ENCODE assay signal across 9 cellular contexts in the genomic region with DNA sequence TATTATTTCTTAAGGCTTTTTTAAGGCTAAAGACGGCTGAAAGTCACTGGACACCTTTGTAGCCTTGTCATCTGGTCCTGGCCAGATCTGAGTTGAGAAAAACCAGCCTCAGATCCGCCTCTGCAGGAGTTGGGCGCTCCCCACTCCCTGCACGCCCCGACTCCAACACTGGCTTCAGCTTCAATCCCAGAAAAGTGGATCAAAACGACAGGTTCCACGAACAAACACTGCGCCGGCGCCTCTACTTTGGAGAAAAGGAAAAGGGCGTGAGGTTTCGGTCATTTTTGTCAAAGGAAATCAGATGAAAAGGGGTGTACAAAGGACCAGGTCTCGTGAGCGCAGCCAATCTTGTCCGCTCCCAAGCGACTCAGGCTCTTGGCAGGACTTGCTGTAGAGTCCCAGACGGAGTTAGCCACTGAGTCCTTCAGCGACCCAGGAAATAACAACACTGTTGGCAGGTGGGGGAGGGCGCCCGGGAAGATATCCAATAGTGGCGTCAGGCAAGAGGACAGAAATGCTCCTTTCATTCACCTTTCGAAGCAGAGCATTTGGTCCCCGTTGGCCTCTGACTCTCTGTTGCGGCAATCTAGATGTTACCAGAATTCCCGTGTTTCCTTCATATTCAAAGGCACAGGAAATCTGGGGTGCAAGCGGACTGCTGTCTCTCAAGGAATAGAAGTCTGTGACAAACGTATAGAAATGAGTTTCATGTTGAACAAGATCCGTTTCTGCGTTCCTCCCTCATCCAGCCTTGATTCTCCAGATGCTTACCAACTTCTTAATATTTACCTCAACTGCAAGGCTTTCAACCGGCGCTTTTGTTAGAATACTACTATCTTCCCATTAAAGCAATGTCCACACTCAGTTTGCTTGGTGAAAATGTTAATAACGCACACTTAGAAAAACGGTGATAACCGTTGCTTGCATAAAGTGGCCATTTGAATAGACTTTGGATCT. TPM values are rescaled to one million over a fixed set of nuclear protein-coding genes. Genes with fewer than 3 reads are reported as not detected.
DNase-seq lines count a peak whose midpoint lies in the region; ATAC-seq and TF ChIP-seq lines count a peak whose summit lies in the region.
"Had no signal": no experiment of that assay in that cellular context is flagged by ENCODE, and none has a peak within 500 bp of the region (broad histone marks: within the 10 kb centered on the region; RNA-seq: fewer than 3 reads in every experiment).

No MANE protein-coding gene starts in this region.

- no peak overlapping the region for H3K9ac ChIP-seq in HUES48 (ENCODE audit: low read depth, low read length)
- H3K9ac ChIP-seq in iPS-15b (ENCODE audit: low read depth, low read length) = no peak overlapping the region

- peaks cover 5 to 9% of the 10 kb centered on the region in 2 donors for H3K36me3 Mint-ChIP-seq in activated naive CD4-positive, alpha-beta T cell treated with anti-CD3 and anti-CD28 coated beads, Interleukin-2, amount 50 U/mL, for 72 hours

- WGBS in tibial nerve, 2 donors = 12 to 18% methylated on average over 34 of the region's 34 CpGs

- H3K9me3 ChIP-seq in HUES48 (ENCODE audit: control insufficient read depth, insufficient read depth, low read length) = no peaks in the 10 kb centered on the region
- H3K9me3 ChIP-seq in ascending aorta = no peaks in the 10 kb centered on the region
- H3K9me3 ChIP-seq in iPS-15b (ENCODE audit: control insufficient read depth, insufficient read depth, low read length) = no peaks in the 10 kb centered on the region
- peaks cover 0 to 11% (median 0%) of the 10 kb centered on the region in 4 donors for H3K9me3 ChIP-seq in tibial nerve

- H3K27ac ChIP-seq in HUES48 (ENCODE audit: low read depth, low read length) = no peak overlapping the region
- H3K27ac ChIP-seq in ascending aorta = no peak overlapping the region
- H3K27ac ChIP-seq in tibial nerve = no peak overlapping the region

- TF ChIP-seq EP300 in tibial nerve (IDR thresholded peaks at IDR 0.05) = no peak

- no peaks in the 10 kb centered on the region for H3K9me3 Mint-ChIP-seq in activated naive CD4-positive, alpha-beta T cell treated with anti-CD3 and anti-CD28 coated beads, Interleukin-2, amount 50 U/mL, for 72 hours

- H3K4me1 ChIP-seq in HUES48 (ENCODE audit: control insufficient read depth, insufficient read depth, low read length) = peaks cover 7% of the 10 kb centered on the region
- H3K4me1 ChIP-seq in ascending aorta = peaks cover 9 to 20% of the 10 kb centered on the region in 2 donors
- H3K4me1 ChIP-seq in iPS-15b (ENCODE audit: control insufficient read depth, insufficient read depth, low read length) = no peaks in the 10 kb centered on the region
- peaks cover 0 to 31% (median 25%) of the 10 kb centered on the region in 4 donors for H3K4me1 ChIP-seq in tibial nerve

- H3K27me3 ChIP-seq in HUES48 (ENCODE audit: control insufficient read depth, insufficient read depth, low read length) (peaks cover 61% of the 10 kb centered on the region), ascending aorta (peaks cover 5% of the 10 kb centered on the region), iPS-15b (ENCODE audit: control insufficient read depth, insufficient read depth, low read length) (peaks cover 64% of the 10 kb centered on the region), tibial nerve (peaks cover 0 to 49% of the 10 kb centered on the region in 2 donors)

- ATAC-seq in GM21576 (IDR thresholded peaks at IDR 0.05; ENCODE audit: unreplicated experiment) = no peak
- no peak for ATAC-seq in activated naive CD4-positive, alpha-beta T cell treated with anti-CD3 and anti-CD28 coated beads, Interleukin-2, amount 50 U/mL, for 72 hours
- ATAC-seq in GM18868 (IDR thresholded peaks at IDR 0.05; ENCODE audit: unreplicated experiment) = no peak

- no peak for DNase-seq in ascending aorta (ENCODE audit: low spot score in 2 of 2)
- no peak for DNase-seq in retinal pigment epithelial cell (ENCODE audit: low read depth)
- no peak for DNase-seq in tibial nerve (ENCODE audit: low spot score in 2 of 2)
- DNase-seq in activated naive CD4-positive, alpha-beta T cell treated with anti-CD3 and anti-CD28 coated beads, Interleukin-2, amount 50 U/mL, for 72 hours (ENCODE audit: low spot score in 2 of 2) = no peak

- H3K4me3 ChIP-seq in HUES48 (ENCODE audit: low read depth, low read length) (peak overlapping the region; percentile 81), ascending aorta (peak overlapping the region; percentile 59 to 77), iPS-15b (ENCODE audit: low read depth, low read length) (peak overlapping the region; percentile 76), retinal pigment epithelial cell (ENCODE audit: low read length) (peak overlapping the region; percentile 58), tibial nerve (peak overlapping the region in 1 of 4 donors; percentile 65)

- TF ChIP-seq CTCF in ascending aorta (IDR thresholded peaks at IDR 0.05) = no peak
- no peak for TF ChIP-seq CTCF in retinal pigment epithelial cell (conservative IDR thresholded peaks at IDR 0.05; ENCODE audit: low read depth, low read length)
- TF ChIP-seq CTCF in tibial nerve (IDR thresholded peaks at IDR 0.05) = no peak

- no peak for TF ChIP-seq POLR2A in tibial nerve (IDR thresholded peaks at IDR 0.05)

- no peak overlapping the region for H3K27ac Mint-ChIP-seq in activated naive CD4-positive, alpha-beta T cell treated with anti-CD3 and anti-CD28 coated beads, Interleukin-2, amount 50 U/mL, for 72 hours

- H3K36me3 ChIP-seq in HUES48 (ENCODE audit: control insufficient read depth, insufficient read depth, low read length) (no peaks in the 10 kb centered on the region), ascending aorta (no peaks in the 10 kb centered on the region), iPS-15b (ENCODE audit: control insufficient read depth, insufficient read depth, low read length) (no peaks in the 10 kb centered on the region), tibial nerve (no peaks in the 10 kb centered on the region)

- intact Hi-C loops in ascending aorta (cut with DNase I) = no loop called here

RNA-seq across cellular contexts. Expression of a gene that starts 1.8 kb away (rescaled TPM):
- total RNA-seq in ascending aorta = not detected
- total RNA-seq in tibial nerve = 1 to 10 TPM in 3 of 4 donors, under 1 TPM in 1; 0.30 to 4.8 (median 1.7) TPM
- under 1 TPM in 1 of 2 donors, not detected in 1; 0.70 TPM for total RNA-seq in activated naive CD4-positive, alpha-beta T cell treated with anti-CD3 and anti-CD28 coated beads, Interleukin-2, amount 50 U/mL, for 72 hours
- total RNA-seq: osteocyte had no signal
